ENCODE assay signal across 13 cellular contexts in genomic region chr7:126696639-126697038, GRCh38.
A peak's percentile ranks its signal among the peaks of the same experiment; 100 is the strongest.
DNase-seq lines count a peak whose midpoint lies in the region; ATAC-seq and TF ChIP-seq lines count a peak whose summit lies in the region.
"Had no signal": no experiment of that assay in that cellular context is flagged by ENCODE, and none has a peak within 500 bp of the region (broad histone marks: within the 10 kb centered on the region; RNA-seq: fewer than 3 reads in every experiment).

No MANE protein-coding gene starts in this region.

- in situ Hi-C loops in GM13977 (cut with MboI; ENCODE audit: low pct_unique_long_range_greater_than_20kb, low sequenced_read_pairs, unreplicated experiment): no loop called here

- no peak overlapping the region for H3K4me3 ChIP-seq in Karpas-422 (ENCODE audit: low read length)
- H3K4me3 ChIP-seq: testis had no signal

- H3K9me2 ChIP-seq in Karpas-422 (replicated peaks; ENCODE audit: insufficient read depth, low read length): 0 out of 2 replicates have a peak, but pooled peaks cover 3% of the 10 kb centered on the region

- no peaks in the 10 kb centered on the region for H3K9me3 ChIP-seq in Karpas-422 (ENCODE audit: low read length)
- H3K9me3 ChIP-seq: testis had no signal

- no peak for TF ChIP-seq CTCF in GM13977 (IDR thresholded peaks at IDR 0.05; ENCODE audit: extremely low read depth, insufficient read depth, missing control alignments)

- H3K4me1 ChIP-seq in Karpas-422 (ENCODE audit: low read length): peaks cover 33% of the 10 kb centered on the region
- H3K4me1 ChIP-seq: testis had no signal

- ATAC-seq in GM19397 (IDR thresholded peaks at IDR 0.05; ENCODE audit: unreplicated experiment) (peak; percentile 31), HG02763 (IDR thresholded peaks at IDR 0.05; ENCODE audit: unreplicated experiment) (peak; percentile 29)

- no peak overlapping the region for H3K4me2 ChIP-seq in Karpas-422 (ENCODE audit: low read depth, low read length, poor library complexity, severe bottlenecking)

- H3K9ac ChIP-seq in Karpas-422 (ENCODE audit: low read length): no peak overlapping the region

- no peak overlapping the region for H2AFZ ChIP-seq in Karpas-422 (ENCODE audit: low read length)

- no peaks in the 10 kb centered on the region for H3K27me3 ChIP-seq in Karpas-422 (ENCODE audit: low read length)
- H3K27me3 ChIP-seq: testis had no signal

- H3K27ac ChIP-seq in Karpas-422 (ENCODE audit: low read length): no peak overlapping the region
- H3K27ac ChIP-seq: testis had no signal

- DNase-seq in GM13977 (ENCODE audit: low spot score) (peak; percentile 28), Karpas-422 (peak; percentile 53)
- DNase-seq in activated CD4-positive, alpha-beta T cell treated with anti-CD3 and anti-CD28 coated beads for 1 hour: no peak
- DNase-seq in stimulated activated naive CD4-positive, alpha-beta T cell treated with Interleukin-2 at 50 U/mL for 16 hours (lab: John Stamatoyannopoulos, UW): no peak
- no peak for DNase-seq in activated T-cell treated with anti-CD3 and anti-CD28 coated beads, Interleukin-2, amount 50 U/mL, for 1 hour
- no peak for DNase-seq in stimulated activated CD4-positive, alpha-beta T cell treated with anti-CD3 and anti-CD28 coated beads, Interleukin-15, amount 100 ng/mL, for 24 hours
- DNase-seq: activated CD4-positive, alpha-beta T cell treated with anti-CD3 and anti-CD28 coated beads, Interleukin-2, amount 10 ng/mL, durations not matched to agents 7 days and 5 days; erythroblast; NCI-H1048; posterior cingulate gyrus; testis had no signal

- no peaks in the 10 kb centered on the region for H3K79me2 ChIP-seq in Karpas-422 (ENCODE audit: low read length)

- no peaks in the 10 kb centered on the region for H4K20me1 ChIP-seq in Karpas-422 (ENCODE audit: insufficient read depth, low read depth, low read length)

- H3K36me3 ChIP-seq in Karpas-422 (ENCODE audit: insufficient read depth, low read length): no peaks in the 10 kb centered on the region

Comparison
In these comparisons a context has a peak if more than half of its experiments do, and no peak if none do; other contexts are left out.
1. DNase-seq: peak in GM13977 (single experiment) and Karpas-422 (single experiment); none in activated CD4-positive, alpha-beta T cell treated with anti-CD3 and anti-CD28 coated beads for 1 hour (single experiment), stimulated activated naive CD4-positive, alpha-beta T cell treated with Interleukin-2 at 50 U/mL for 16 hours (single experiment), activated T-cell treated with anti-CD3 and anti-CD28 coated beads, Interleukin-2, amount 50 U/mL, for 1 hour (single experiment) and stimulated activated CD4-positive, alpha-beta T cell treated with anti-CD3 and anti-CD28 coated beads, Interleukin-15, amount 100 ng/mL, for 24 hours (single experiment).